In the genomic region with DNA sequence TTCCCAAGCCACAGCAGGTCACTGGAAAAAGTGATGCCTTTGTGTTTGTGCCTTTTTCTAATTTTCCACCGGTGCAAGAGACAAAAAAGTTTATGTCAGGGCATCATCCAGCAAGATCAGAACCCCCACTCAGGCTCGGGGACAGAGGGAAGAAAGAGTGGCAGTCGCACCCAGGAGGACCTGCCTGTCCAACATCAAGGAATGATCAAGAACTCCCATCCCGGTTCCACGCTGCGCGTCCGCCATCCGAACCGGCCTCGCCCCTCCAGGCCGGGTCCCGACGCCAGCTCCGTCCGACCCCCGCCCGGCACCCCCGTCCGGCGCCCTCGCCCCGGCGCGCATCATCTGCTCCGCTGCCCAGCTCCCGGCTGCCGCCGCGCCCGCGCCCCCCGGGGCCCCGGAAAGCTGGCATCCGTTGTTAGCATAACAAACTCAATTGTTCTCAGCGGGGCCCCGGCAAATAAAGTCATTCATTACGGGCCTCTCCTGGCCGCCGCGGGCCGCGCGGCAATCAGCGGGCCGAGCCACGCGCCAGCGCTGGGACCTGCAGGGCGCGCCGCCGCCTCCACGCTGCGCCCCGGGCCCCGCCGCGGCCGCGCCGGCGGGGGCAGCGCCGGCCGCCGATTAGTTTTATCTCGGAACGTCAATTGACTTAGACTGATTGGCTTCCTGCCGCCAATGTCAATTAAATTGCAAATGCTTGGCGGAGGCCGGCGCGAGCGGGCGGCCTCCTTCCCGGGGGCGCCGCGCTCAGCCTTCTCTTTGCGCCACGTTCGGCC, we compare ENCODE assay signal across 2 cellular contexts.
TF ChIP-seq lines count a peak whose summit lies in the region.

No MANE protein-coding gene starts in this region.

TF ChIP-seq in SK-N-SH, 30 proteins besides CTCF, POLR2A, EP300 and RAD21 (continued from another document):
- TF ChIP-seq EZH2phosphoT487 (IDR thresholded peaks at IDR 0.05; ENCODE audit: borderline replicate concordance, low read depth) (no peak), TAF1 (IDR thresholded peaks at IDR 0.05; ENCODE audit: borderline replicate concordance, low read depth, low read length) (no peak)
TF ChIP-seq in SK-N-SH: peak in this region for 0.

TF ChIP-seq in SK-N-SH treated with all-trans-retinoic acid at 6 μM for 48 hours, 23 proteins besides CTCF, POLR2A, EP300 and RAD21 (continued from another document):
- TF ChIP-seq, protein P1, sequence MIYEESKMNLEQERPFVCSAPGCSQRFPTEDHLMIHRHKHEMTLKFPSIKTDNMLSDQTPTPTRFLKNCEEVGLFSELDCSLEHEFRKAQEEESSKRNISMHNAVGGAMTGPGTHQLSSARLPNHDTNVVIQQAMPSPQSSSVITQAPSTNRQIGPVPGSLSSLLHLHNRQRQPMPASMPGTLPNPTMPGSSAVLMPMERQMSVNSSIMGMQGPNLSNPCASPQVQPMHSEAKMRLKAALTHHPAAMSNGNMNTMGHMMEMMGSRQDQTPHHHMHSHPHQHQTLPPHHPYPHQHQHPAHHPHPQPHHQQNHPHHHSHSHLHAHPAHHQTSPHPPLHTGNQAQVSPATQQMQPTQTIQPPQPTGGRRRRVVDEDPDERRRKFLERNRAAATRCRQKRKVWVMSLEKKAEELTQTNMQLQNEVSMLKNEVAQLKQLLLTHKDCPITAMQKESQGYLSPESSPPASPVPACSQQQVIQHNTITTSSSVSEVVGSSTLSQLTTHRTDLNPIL (CRISPR knock-in tag; IDR thresholded peaks at IDR 0.05; ENCODE audit: low read depth), result no peak
- TF ChIP-seq RARB (CRISPR knock-in tag; IDR thresholded peaks at IDR 0.05) (no peak), OSR1 (CRISPR knock-in tag; IDR thresholded peaks at IDR 0.05) (no peak), ZFP30 (CRISPR knock-in tag; IDR thresholded peaks at IDR 0.05) (no peak), ZNF8 (CRISPR knock-in tag; IDR thresholded peaks at IDR 0.05) (no peak), TOX (CRISPR knock-in tag; IDR thresholded peaks at IDR 0.05; ENCODE audit: borderline replicate concordance) (no peak), BACH2 (CRISPR knock-in tag; IDR thresholded peaks at IDR 0.05; ENCODE audit: borderline replicate concordance) (no peak), TCF4 (CRISPR knock-in tag; IDR thresholded peaks at IDR 0.05; ENCODE audit: borderline replicate concordance) (no peak)
- TF ChIP-seq, protein P2, sequence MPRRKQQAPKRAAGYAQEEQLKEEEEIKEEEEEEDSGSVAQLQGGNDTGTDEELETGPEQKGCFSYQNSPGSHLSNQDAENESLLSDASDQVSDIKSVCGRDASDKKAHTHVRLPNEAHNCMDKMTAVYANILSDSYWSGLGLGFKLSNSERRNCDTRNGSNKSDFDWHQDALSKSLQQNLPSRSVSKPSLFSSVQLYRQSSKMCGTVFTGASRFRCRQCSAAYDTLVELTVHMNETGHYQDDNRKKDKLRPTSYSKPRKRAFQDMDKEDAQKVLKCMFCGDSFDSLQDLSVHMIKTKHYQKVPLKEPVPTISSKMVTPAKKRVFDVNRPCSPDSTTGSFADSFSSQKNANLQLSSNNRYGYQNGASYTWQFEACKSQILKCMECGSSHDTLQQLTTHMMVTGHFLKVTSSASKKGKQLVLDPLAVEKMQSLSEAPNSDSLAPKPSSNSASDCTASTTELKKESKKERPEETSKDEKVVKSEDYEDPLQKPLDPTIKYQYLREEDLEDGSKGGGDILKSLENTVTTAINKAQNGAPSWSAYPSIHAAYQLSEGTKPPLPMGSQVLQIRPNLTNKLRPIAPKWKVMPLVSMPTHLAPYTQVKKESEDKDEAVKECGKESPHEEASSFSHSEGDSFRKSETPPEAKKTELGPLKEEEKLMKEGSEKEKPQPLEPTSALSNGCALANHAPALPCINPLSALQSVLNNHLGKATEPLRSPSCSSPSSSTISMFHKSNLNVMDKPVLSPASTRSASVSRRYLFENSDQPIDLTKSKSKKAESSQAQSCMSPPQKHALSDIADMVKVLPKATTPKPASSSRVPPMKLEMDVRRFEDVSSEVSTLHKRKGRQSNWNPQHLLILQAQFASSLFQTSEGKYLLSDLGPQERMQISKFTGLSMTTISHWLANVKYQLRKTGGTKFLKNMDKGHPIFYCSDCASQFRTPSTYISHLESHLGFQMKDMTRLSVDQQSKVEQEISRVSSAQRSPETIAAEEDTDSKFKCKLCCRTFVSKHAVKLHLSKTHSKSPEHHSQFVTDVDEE (CRISPR knock-in tag; IDR thresholded peaks at IDR 0.05), result no peak
- TF ChIP-seq, protein P3, sequence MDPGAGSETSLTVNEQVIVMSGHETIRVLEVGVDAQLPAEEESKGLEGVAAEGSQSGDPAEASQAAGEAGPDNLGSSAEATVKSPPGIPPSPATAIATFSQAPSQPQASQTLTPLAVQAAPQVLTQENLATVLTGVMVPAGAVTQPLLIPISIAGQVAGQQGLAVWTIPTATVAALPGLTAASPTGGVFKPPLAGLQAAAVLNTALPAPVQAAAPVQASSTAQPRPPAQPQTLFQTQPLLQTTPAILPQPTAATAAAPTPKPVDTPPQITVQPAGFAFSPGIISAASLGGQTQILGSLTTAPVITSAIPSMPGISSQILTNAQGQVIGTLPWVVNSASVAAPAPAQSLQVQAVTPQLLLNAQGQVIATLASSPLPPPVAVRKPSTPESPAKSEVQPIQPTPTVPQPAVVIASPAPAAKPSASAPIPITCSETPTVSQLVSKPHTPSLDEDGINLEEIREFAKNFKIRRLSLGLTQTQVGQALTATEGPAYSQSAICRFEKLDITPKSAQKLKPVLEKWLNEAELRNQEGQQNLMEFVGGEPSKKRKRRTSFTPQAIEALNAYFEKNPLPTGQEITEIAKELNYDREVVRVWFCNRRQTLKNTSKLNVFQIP (CRISPR knock-in tag; IDR thresholded peaks at IDR 0.05; ENCODE audit: borderline replicate concordance, low read depth), result no peak
